In genomic region chr7:83934118-83934734, GRCh38 we compare ENCODE assay signal across 13 cellular contexts.
DNase-seq lines count a peak whose midpoint lies in the region; ATAC-seq and TF ChIP-seq lines count a peak whose summit lies in the region.
"Had no signal": no experiment of that assay in that cellular context is flagged by ENCODE, and none has a peak within 500 bp of the region (broad histone marks: within the 10 kb centered on the region; RNA-seq: fewer than 3 reads in every experiment).

No MANE protein-coding gene starts in this region.

- no peaks in the 10 kb centered on the region for H3K36me3 Mint-ChIP-seq in neural crest cell (ENCODE audit: low read depth)

- H3K4me3 Mint-ChIP-seq in neural crest cell = no peak overlapping the region

- no peak overlapping the region for H3K9ac ChIP-seq in MM.1S (ENCODE audit: low read length)

- H3K4me1 ChIP-seq in MM.1S (ENCODE audit: low read length) = peaks cover 5% of the 10 kb centered on the region

- peak; percentile 10; the same call in 1 of the 2 replicates for TF ChIP-seq CTCF in MM.1S (IDR thresholded peaks at IDR 0.05; ENCODE audit: low read length)
- peak; percentile 41 for TF ChIP-seq CTCF in choroid plexus epithelial cell (conservative IDR thresholded peaks at IDR 0.05; ENCODE audit: low read depth, low read length)
- TF ChIP-seq CTCF in neural crest cell (conservative IDR thresholded peaks at IDR 0.05) = peak; percentile 62

- no peak overlapping the region for H3K4me2 ChIP-seq in MM.1S (ENCODE audit: low read depth, low read length)

- H3K9me3 ChIP-seq in MM.1S (replicated peaks; ENCODE audit: insufficient read depth, low read length) = no peaks in the 10 kb centered on the region

- no peak overlapping the region for H3K27ac Mint-ChIP-seq in neural crest cell (ENCODE audit: unreplicated experiment)

- peak; percentile 40 for DNase-seq in DMS53 (lab: John Stamatoyannopoulos, UW)
- no peak for DNase-seq in DMS53 treated with DMSO at 0.1 percent for 48 hours (lab: John Stamatoyannopoulos, UW; ENCODE audit: unreplicated experiment)
- DNase-seq in MM.1S = peak; percentile 16
- DNase-seq in choroid plexus epithelial cell (ENCODE audit: low read depth) = peak; percentile 23
- DNase-seq in neural crest cell (ENCODE audit: low read depth, low spot score) = no peak
- no peak for DNase-seq in H7
- no peak for DNase-seq in NCI-H510A treated with DMSO at 0.1 percent for 48 hours (lab: John Stamatoyannopoulos, UW)
- DNase-seq: 8988T; activated CD8-positive, alpha-beta memory T cell treated with anti-CD3 and anti-CD28 coated beads, Interleukin-2, amount 50 U/mL, for 4 hours; KG1; retina; T-helper 9 cell had no signal

- H3K4me3 ChIP-seq in MM.1S (ENCODE audit: low read length) = no peak overlapping the region
- H3K4me3 ChIP-seq in choroid plexus epithelial cell (ENCODE audit: low read depth, low read length) = no peak overlapping the region
- no peak overlapping the region for H3K4me3 ChIP-seq in H7 (ENCODE audit: insufficient read depth, low read depth, low read length)

- H3K36me3 ChIP-seq in MM.1S (replicated peaks; ENCODE audit: insufficient read depth, low read length) = no peaks in the 10 kb centered on the region
- no peaks in the 10 kb centered on the region for H3K36me3 ChIP-seq in H7 (replicated peaks; ENCODE audit: control insufficient read depth, insufficient read depth, low read length)

- H3K27me3 Mint-ChIP-seq in neural crest cell (ENCODE audit: low read depth) = no peaks in the 10 kb centered on the region

- H3K9me2 ChIP-seq in MM.1S (replicated peaks; ENCODE audit: insufficient read depth, low read length) = no peaks in the 10 kb centered on the region

- peaks cover 3% of the 10 kb centered on the region for H3K9me3 Mint-ChIP-seq in neural crest cell

- H3K27ac ChIP-seq in MM.1S (ENCODE audit: low read length) = no peak overlapping the region

- H3K4me1 Mint-ChIP-seq in neural crest cell = peaks cover 10% of the 10 kb centered on the region

- no peak for ATAC-seq in GM18498 (IDR thresholded peaks at IDR 0.05; ENCODE audit: unreplicated experiment)

- no peak overlapping the region for H2AFZ ChIP-seq in MM.1S (ENCODE audit: low read length)

- no peaks in the 10 kb centered on the region for H3K27me3 ChIP-seq in MM.1S (replicated peaks; ENCODE audit: insufficient read depth, low read length)
- H3K27me3 ChIP-seq in H7 (ENCODE audit: control insufficient read depth, insufficient read depth, low read length) = no peaks in the 10 kb centered on the region

- no peaks in the 10 kb centered on the region for H3F3A ChIP-seq in MM.1S (ENCODE audit: insufficient read depth, low read length)

- H4K20me1 ChIP-seq in MM.1S (ENCODE audit: insufficient read depth, low read length) = no peaks in the 10 kb centered on the region

- H3K79me2 ChIP-seq in MM.1S (ENCODE audit: low read length) = no peaks in the 10 kb centered on the region

Comparison
In these comparisons a context has a peak if more than half of its experiments do, and no peak if none do; other contexts are left out.
1. DNase-seq: peak in DMS53 (single experiment), MM.1S (single experiment) and choroid plexus epithelial cell (single experiment); none in DMS53 treated with DMSO at 0.1 percent for 48 hours (single experiment), neural crest cell (single experiment), H7 (single experiment) and NCI-H510A treated with DMSO at 0.1 percent for 48 hours (single experiment).
2. CTCF ChIP-seq: peak in every context shown above with its lines; median percentile 62 in neural crest cell; 41 in choroid plexus epithelial cell; 10 in MM.1S.